In the genomic region with DNA sequence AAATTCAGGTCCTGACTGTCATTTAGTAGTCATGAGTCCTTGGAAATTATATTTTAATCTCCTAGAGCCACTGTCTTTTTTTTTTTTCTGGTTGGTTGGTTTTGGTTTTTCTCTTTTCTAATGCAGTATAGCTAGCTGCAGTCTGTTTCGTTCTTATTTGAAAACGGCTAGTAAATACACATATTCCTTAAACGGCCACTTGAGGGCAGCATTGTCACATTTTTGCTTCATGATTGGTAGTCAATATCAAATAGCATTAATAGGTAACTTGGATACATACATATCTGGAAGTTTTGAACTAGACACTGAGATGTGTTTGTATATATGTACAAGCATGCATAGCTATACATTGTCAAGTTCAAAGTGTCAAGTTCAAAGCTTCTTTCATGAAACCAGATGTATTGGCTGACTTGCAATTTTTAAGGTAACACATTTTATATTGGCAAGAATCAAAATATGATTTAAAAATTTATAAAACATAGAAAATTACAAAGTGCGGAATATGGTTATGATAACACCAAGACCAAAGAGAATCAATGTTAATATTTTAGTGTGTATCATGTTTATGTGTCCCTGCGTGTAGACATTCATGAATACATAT, we compare ENCODE assay signal across 9 cellular contexts. TPM values are rescaled to one million over a fixed set of nuclear protein-coding genes. Genes with fewer than 3 reads are reported as not detected.
DNase-seq lines count a peak whose midpoint lies in the region; ATAC-seq and TF ChIP-seq lines count a peak whose summit lies in the region.
"Had no signal": no experiment of that assay in that cellular context is flagged by ENCODE, and none has a peak within 500 bp of the region (broad histone marks: within the 10 kb centered on the region; RNA-seq: fewer than 3 reads in every experiment).

No MANE protein-coding gene starts in this region.

- POLR2A ChIA-PET in CD8-positive, alpha-beta T cell (lab: Charles Lee) = no interaction called here
- POLR2A ChIA-PET in activated CD4-positive, alpha-beta memory T cell treated with anti-CD3 and anti-CD28 coated beads, Interleukin-2, amount 10 ng/mL, durations not matched to agents 7 days and 5 days (lab: Charles Lee) = no interaction called here

- H3K9me3 Mint-ChIP-seq in CD8-positive, alpha-beta T cell = peaks cover 4% of the 10 kb centered on the region
- peaks cover 7% of the 10 kb centered on the region for H3K9me3 Mint-ChIP-seq in activated CD4-positive, alpha-beta memory T cell treated with anti-CD3 and anti-CD28 coated beads, Interleukin-2, amount 10 ng/mL, durations not matched to agents 7 days and 5 days

- no peaks in the 10 kb centered on the region for H3K9me3 ChIP-seq in CD8-positive, alpha-beta T cell (ENCODE audit: low read length)

- no peaks in the 10 kb centered on the region for H3K4me1 ChIP-seq in CD8-positive, alpha-beta T cell (ENCODE audit: insufficient read depth, low read length)

- H3K36me3 Mint-ChIP-seq in CD8-positive, alpha-beta T cell = no peaks in the 10 kb centered on the region
- no peaks in the 10 kb centered on the region for H3K36me3 Mint-ChIP-seq in activated CD4-positive, alpha-beta memory T cell treated with anti-CD3 and anti-CD28 coated beads, Interleukin-2, amount 10 ng/mL, durations not matched to agents 7 days and 5 days (ENCODE audit: low read depth)
- H3K36me3 Mint-ChIP-seq: naive thymus-derived CD8-positive, alpha-beta T cell had no signal

- H3K27ac ChIP-seq in CD8-positive, alpha-beta T cell (ENCODE audit: low read depth, low read length) = no peak overlapping the region

- TF ChIP-seq CTCF in CD8-positive, alpha-beta T cell (IDR thresholded peaks at IDR 0.05) = peak; percentile 81
- peak; percentile 59 for TF ChIP-seq CTCF in fibroblast of villous mesenchyme (IDR thresholded peaks at IDR 0.05; ENCODE audit: insufficient read depth, low read depth, low read length)

- DNase-seq in CD8-positive, alpha-beta T cell = peak in 3 of 7 experiments; percentile 27 to 43 (median 39)
- peak; percentile 40 for DNase-seq in HCEC 1CT
- peak; percentile 48 to 80 for DNase-seq in NCI-H524 (lab: John Stamatoyannopoulos, UW)
- peak; percentile 67 for DNase-seq in activated CD4-positive, alpha-beta memory T cell treated with anti-CD3 and anti-CD28 coated beads, Interleukin-2, amount 10 ng/mL, durations not matched to agents 7 days and 5 days
- peak; percentile 68 for DNase-seq in fibroblast of villous mesenchyme (ENCODE audit: low read depth)
- DNase-seq in renal cortical epithelial cell (ENCODE audit: low read depth) = peak; percentile 66

- H3K27me3 ChIP-seq in CD8-positive, alpha-beta T cell (ENCODE audit: insufficient read depth, low read length) = no peaks in the 10 kb centered on the region

- H3K4me3 ChIP-seq in CD8-positive, alpha-beta T cell (ENCODE audit: low read depth, low read length) = no peak overlapping the region
- no peak overlapping the region for H3K4me3 ChIP-seq in fibroblast of villous mesenchyme (ENCODE audit: low read depth, low read length)

- intact Hi-C loops in CD8-positive, alpha-beta T cell (cut with DNase I, micrococcal nuclease) = no loop called here

- H3K27ac Mint-ChIP-seq in CD8-positive, alpha-beta T cell = no peak overlapping the region
- H3K27ac Mint-ChIP-seq in activated CD4-positive, alpha-beta memory T cell treated with anti-CD3 and anti-CD28 coated beads, Interleukin-2, amount 10 ng/mL, durations not matched to agents 7 days and 5 days = no peak overlapping the region

- no peak for ATAC-seq in CD8-positive, alpha-beta T cell
- no peak for ATAC-seq in HG03571 (IDR thresholded peaks at IDR 0.05; ENCODE audit: unreplicated experiment)
- ATAC-seq in GM19351 (IDR thresholded peaks at IDR 0.05; ENCODE audit: unreplicated experiment) = no peak
- ATAC-seq: naive thymus-derived CD8-positive, alpha-beta T cell had no signal

- H3K27me3 Mint-ChIP-seq in CD8-positive, alpha-beta T cell (ENCODE audit: low read depth) = peaks cover 9% of the 10 kb centered on the region
- no peaks in the 10 kb centered on the region for H3K27me3 Mint-ChIP-seq in activated CD4-positive, alpha-beta memory T cell treated with anti-CD3 and anti-CD28 coated beads, Interleukin-2, amount 10 ng/mL, durations not matched to agents 7 days and 5 days

- H3K36me3 ChIP-seq in CD8-positive, alpha-beta T cell (ENCODE audit: insufficient read depth, low read length) = no peaks in the 10 kb centered on the region

- CTCF ChIA-PET in CD8-positive, alpha-beta T cell (lab: Charles Lee) = interaction anchor here (0.6 to 1.5 kb wide), 2 partner anchors 9 to 154 kb away, joined by 3 to 6 read pairs; no protein-coding TSS in a partner anchor
- CTCF ChIA-PET in activated CD4-positive, alpha-beta memory T cell treated with anti-CD3 and anti-CD28 coated beads, Interleukin-2, amount 10 ng/mL, durations not matched to agents 7 days and 5 days (lab: Charles Lee) = interaction anchor here (1.4 to 1.5 kb wide), 2 partner anchors 9 to 11 kb away, joined by 4 to 5 read pairs; no protein-coding TSS in a partner anchor

- H3K4me3 Mint-ChIP-seq in CD8-positive, alpha-beta T cell = no peak overlapping the region
- H3K4me3 Mint-ChIP-seq in activated CD4-positive, alpha-beta memory T cell treated with anti-CD3 and anti-CD28 coated beads, Interleukin-2, amount 10 ng/mL, durations not matched to agents 7 days and 5 days = no peak overlapping the region
- H3K4me3 Mint-ChIP-seq: naive thymus-derived CD8-positive, alpha-beta T cell had no signal

- H3K4me1 Mint-ChIP-seq in CD8-positive, alpha-beta T cell (ENCODE audit: low read depth) = no peaks in the 10 kb centered on the region
- no peaks in the 10 kb centered on the region for H3K4me1 Mint-ChIP-seq in activated CD4-positive, alpha-beta memory T cell treated with anti-CD3 and anti-CD28 coated beads, Interleukin-2, amount 10 ng/mL, durations not matched to agents 7 days and 5 days

RNA-seq across cellular contexts. Expression of gene GABRA5, which starts 22.5 kb away (rescaled TPM):
- total RNA-seq in CD8-positive, alpha-beta T cell = not detected
- not detected for total RNA-seq in activated CD4-positive, alpha-beta memory T cell treated with anti-CD3 and anti-CD28 coated beads, Interleukin-2, amount 10 ng/mL, durations not matched to agents 7 days and 5 days
- total RNA-seq in fibroblast of villous mesenchyme (0.32 and 0.43 TPM in 2 replicates), renal cortical epithelial cell (not detected in 2 replicates)
- total RNA-seq: naive thymus-derived CD8-positive, alpha-beta T cell had no signal
